Comparison of ENCODE assay signal across 32 cellular contexts in genomic region chr9:14011799-14012560, GRCh38.
"Had no signal": no experiment of that assay in that cellular context is flagged by ENCODE, and none has a peak within 500 bp of the region (broad histone marks: within the 10 kb centered on the region; RNA-seq: fewer than 3 reads in every experiment).

No MANE protein-coding gene starts in this region.

- DNase-seq: activated CD4-positive, alpha-beta T cell treated with anti-CD3 and anti-CD28 coated beads, Interleukin-2, amount 10 ng/mL, durations not matched to agents 24 days and 14 days; activated CD4-positive, alpha-beta T cell treated with anti-CD3 and anti-CD28 coated beads, Interleukin-2, amount 50 U/mL, for 4 hours; activated CD8-positive, alpha-beta T cell treated with anti-CD3 and anti-CD28 coated beads for 36 hours; activated effector memory CD4-positive, alpha-beta T cell treated with anti-CD3 and anti-CD28 coated beads, Interleukin-2, amount 50 U/mL, for 16 hours; activated naive CD4-positive, alpha-beta T cell treated with Interleukin-2 at 50 U/mL for 16 hours; activated naive CD8-positive, alpha-beta T cell treated with anti-CD3 and anti-CD28 coated beads, Interleukin-2, amount 10 ng/mL, durations not matched to agents 7 days and 5 days; activated T-cell treated with anti-CD3 and anti-CD28 coated beads, Interleukin-2, amount 50 U/mL, for 1 hour; activated T-cell treated with anti-CD3 and anti-CD28 coated beads, Interleukin-2, amount 50 U/mL, for 72 hours; amygdala; Kasumi-1; KG1; MG63; NCI-H1048; NCI-H1105 treated with DMSO at 0.1 percent for 48 hours; NCI-H1436; NCI-H1694; NCI-H1930; NCI-H2081 treated with DMSO at 0.1 percent for 48 hours; NCI-H345; NCI-H524 treated with DMSO at 0.1 percent for 48 hours; NCI-H748 treated with DMSO at 0.1 percent for 48 hours; NK-92 treated with Interleukin-12 subunit alpha and Interleukin-12 subunit beta, amount 100 ng/mL, for 24 hours; PC-3; Peyer's patch; RPMI8226; SW 1271; T-helper 1 cell; T-helper 2 cell; T-helper 9 cell had no signal

- H3K9me3 ChIP-seq: ascending aorta, MG63, Peyer's patch had no signal

- H3K36me3 ChIP-seq: ascending aorta, cardiac muscle cell, MG63, Peyer's patch had no signal

- H3K4me3 ChIP-seq: ascending aorta, cardiac muscle cell, MG63, Peyer's patch had no signal

- H3K27me3 ChIP-seq: ascending aorta, cardiac muscle cell, MG63, Peyer's patch had no signal

- ATAC-seq: activated CD8-positive, alpha-beta T cell treated with anti-CD3 and anti-CD28 coated beads for 36 hours; activated T-cell treated with anti-CD3 and anti-CD28 coated beads, Interleukin-2, amount 50 U/mL, for 72 hours; activated T-helper 17 cell treated with anti-CD3 and anti-CD28 coated beads, Interleukin-2, amount 50 U/mL, for 72 hours; PC-3 had no signal

- H3K4me1 ChIP-seq: Peyer's patch had no signal

- H3K27ac ChIP-seq: ascending aorta, cardiac muscle cell, Peyer's patch had no signal
